In the genomic region with DNA sequence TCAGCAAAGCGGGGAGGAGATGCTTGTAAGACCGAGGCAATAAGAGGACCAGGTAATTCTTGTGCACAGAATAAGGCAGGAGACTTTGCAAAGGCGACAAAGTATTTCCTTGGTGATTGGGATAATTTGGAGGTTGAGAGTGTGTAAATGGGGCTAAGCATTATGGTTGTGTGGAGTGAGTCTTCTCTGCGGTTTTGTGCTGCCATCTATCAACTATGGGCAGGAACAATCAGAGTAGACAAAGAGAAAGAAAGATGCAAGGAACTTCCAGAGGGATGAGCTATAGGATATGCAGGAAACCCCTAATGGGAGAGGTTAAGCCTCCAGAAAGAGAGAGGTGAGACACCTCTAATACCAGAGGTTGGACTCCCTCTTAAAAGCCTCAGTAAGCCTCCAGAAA, we compare ENCODE assay signal across 29 cellular contexts.
DNase-seq lines count a peak whose midpoint lies in the region; ATAC-seq and TF ChIP-seq lines count a peak whose summit lies in the region.
"Had no signal": no experiment of that assay in that cellular context is flagged by ENCODE, and none has a peak within 500 bp of the region (broad histone marks: within the 10 kb centered on the region; RNA-seq: fewer than 3 reads in every experiment).

No MANE protein-coding gene starts in this region.

- H3K9me3 ChIP-seq in A673 (ENCODE audit: low read depth, low read length, poor library complexity, severe bottlenecking) (no peaks in the 10 kb centered on the region), PC-3 (ENCODE audit: low read length) (no peaks in the 10 kb centered on the region)
- H3K9me3 ChIP-seq: ascending aorta, BLaER1, psoas muscle, tibial nerve had no signal

- no peak overlapping the region for H2AFZ ChIP-seq in PC-3 (ENCODE audit: low read length)

- intact Hi-C loops in A673 (cut with micrococcal nuclease; ENCODE audit: unreplicated experiment) = loop anchor here (10.0 kb wide), 2 partner anchors 285 to 355 kb away; no protein-coding TSS in a partner anchor
- intact Hi-C loops in PC-3 (cut with micrococcal nuclease) = no loop called here

- H4K20me1 ChIP-seq in PC-3 (ENCODE audit: low read length) = no peaks in the 10 kb centered on the region
- H4K20me1 ChIP-seq: BLaER1 had no signal

- no peak overlapping the region for H3K4me3 Mint-ChIP-seq in activated naive CD8-positive, alpha-beta T cell treated with anti-CD3 and anti-CD28 coated beads, Interleukin-2, amount 50 U/mL, for 24 hours
- H3K4me3 Mint-ChIP-seq: activated naive CD8-positive, alpha-beta T cell treated with anti-CD3 and anti-CD28 coated beads, Interleukin-2, amount 10 ng/mL, durations not matched to agents 7 days and 5 days; naive thymus-derived CD8-positive, alpha-beta T cell had no signal

- H3K36me3 ChIP-seq in A673 (ENCODE audit: insufficient read depth, low read length, poor library complexity, severe bottlenecking) (no peaks in the 10 kb centered on the region), PC-3 (ENCODE audit: low read depth, low read length) (no peaks in the 10 kb centered on the region)
- H3K36me3 ChIP-seq: ascending aorta, BLaER1, tibial nerve had no signal

- H3K27ac ChIP-seq in A673 (ENCODE audit: low read depth, low read length, poor library complexity, severe bottlenecking) = peak overlapping the region; percentile 44
- no peak overlapping the region for H3K27ac ChIP-seq in PC-3 (ENCODE audit: low read length)
- H3K27ac ChIP-seq: ascending aorta, BLaER1, psoas muscle, tibial nerve had no signal

- POLR2A ChIA-PET in A673 (lab: Charles Lee; ENCODE audit: low non-redundant PET) = no interaction called here
- POLR2A ChIA-PET in PC-3 (lab: Charles Lee; ENCODE audit: unreplicated experiment) = no interaction called here

- CTCF ChIA-PET in A673 (lab: Charles Lee) = interaction anchor here (0.6 to 1.1 kb wide), 6 partner anchors 8 to 344 kb away, joined by 3 to 12 read pairs (median 4); partner anchors contain the start of gene DKK2
- CTCF ChIA-PET in PC-3 (lab: Charles Lee) = interaction anchor here (0.6 kb wide), 1 partner anchor 12 kb away, joined by 4 read pairs; no protein-coding TSS in a partner anchor

- no peaks in the 10 kb centered on the region for H3K9me3 Mint-ChIP-seq in activated naive CD8-positive, alpha-beta T cell treated with anti-CD3 and anti-CD28 coated beads, Interleukin-2, amount 50 U/mL, for 24 hours
- H3K9me3 Mint-ChIP-seq: activated naive CD8-positive, alpha-beta T cell treated with anti-CD3 and anti-CD28 coated beads, Interleukin-2, amount 10 ng/mL, durations not matched to agents 7 days and 5 days had no signal

- H3K27me3 ChIP-seq in A673 (replicated peaks; ENCODE audit: insufficient read depth, low read depth, low read length, poor library complexity) = no peaks in the 10 kb centered on the region
- H3K27me3 ChIP-seq in PC-3 (ENCODE audit: low read length) = no peaks in the 10 kb centered on the region
- H3K27me3 ChIP-seq: ascending aorta, BLaER1, tibial nerve had no signal

- H3K4me2 ChIP-seq in PC-3 (ENCODE audit: low read length) = 0 out of 2 replicates have a peak overlapping the region, but pooled peaks have one; percentile 6
- H3K4me2 ChIP-seq: BLaER1 had no signal

- no peaks in the 10 kb centered on the region for H3F3A ChIP-seq in PC-3 (ENCODE audit: low read length, unreplicated experiment)

- H3K9me2 ChIP-seq in PC-3 (replicated peaks; ENCODE audit: low read length) = no peaks in the 10 kb centered on the region

- H3K4me1 Mint-ChIP-seq in activated naive CD8-positive, alpha-beta T cell treated with anti-CD3 and anti-CD28 coated beads, Interleukin-2, amount 50 U/mL, for 24 hours = no peaks in the 10 kb centered on the region
- H3K4me1 Mint-ChIP-seq: activated naive CD8-positive, alpha-beta T cell treated with anti-CD3 and anti-CD28 coated beads, Interleukin-2, amount 10 ng/mL, durations not matched to agents 7 days and 5 days; naive thymus-derived CD8-positive, alpha-beta T cell had no signal

- H3K27me3 Mint-ChIP-seq in activated naive CD8-positive, alpha-beta T cell treated with anti-CD3 and anti-CD28 coated beads, Interleukin-2, amount 50 U/mL, for 24 hours = no peaks in the 10 kb centered on the region

- H3K79me2 ChIP-seq in PC-3 (ENCODE audit: low read length) = no peaks in the 10 kb centered on the region

- peak; percentile 39 for TF ChIP-seq CTCF in A673 (conservative IDR thresholded peaks at IDR 0.05; ENCODE audit: low read depth, low read length)
- no peak for TF ChIP-seq CTCF in PC-3 (conservative IDR thresholded peaks at IDR 0.05; ENCODE audit: low read depth, low read length)

- DNase-seq in A673 (ENCODE audit: low spot score) = peak; percentile 55
- peak; percentile 7 for DNase-seq in EL
- DNase-seq in PC-3 = no peak
- peak; percentile 18 for DNase-seq in fibroblast of peridontal ligament (ENCODE audit: extremely low read depth)
- no peak for DNase-seq in NOMO-1 (lab: John Stamatoyannopoulos, UW; ENCODE audit: unreplicated experiment in 2 of 2)
- DNase-seq in DMS 273 (lab: John Stamatoyannopoulos, UW; ENCODE audit: unreplicated experiment) = no peak
- no peak for DNase-seq in NCI-H1930 (lab: John Stamatoyannopoulos, UW)
- DNase-seq in activated naive CD8-positive, alpha-beta T cell treated with anti-CD3 and anti-CD28 coated beads, Interleukin-2, amount 50 U/mL, for 24 hours = no peak
- DNase-seq: activated CD4-positive, alpha-beta T cell treated with anti-CD3 and anti-CD28 coated beads, Interleukin-2, amount 50 U/mL, for 4 hours; activated gamma-delta T cell treated with Interleukin-2 at 50 U/mL for 16 hours; activated naive CD8-positive, alpha-beta T cell treated with anti-CD3 and anti-CD28 coated beads, Interleukin-2, amount 10 ng/mL, durations not matched to agents 7 days and 5 days; activated T-cell treated with anti-CD3 and anti-CD28 coated beads, Interleukin-2, amount 50 U/mL, for 48 hours; cortex of kidney; DMS153; effector memory CD4-positive, alpha-beta T cell; GDM1; GOT3; head of caudate nucleus; KBM-7; naive thymus-derived CD8-positive, alpha-beta T cell; NCI-H1417 treated with DMSO at 0.1 percent for 48 hours; nucleus accumbens; OCI-M1; psoas muscle; stimulated activated CD4-positive, alpha-beta T cell treated with anti-CD3 and anti-CD28 coated beads, Interleukin-4, amount 100 ng/mL, for 24 hours had no signal

- BruUV-seq in A673 (replicated peaks; lab: Mats Ljungman, UMichigan) (no TSS peak), PC-3 (replicated peaks; lab: Mats Ljungman, UMichigan) (no TSS peak)

- no peak overlapping the region for H3K9ac ChIP-seq in PC-3 (ENCODE audit: low read length)
- H3K9ac ChIP-seq: BLaER1 had no signal

- H3K4me1 ChIP-seq in A673 (ENCODE audit: insufficient read depth, low read length, poor library complexity, severe bottlenecking) (peaks cover 41% of the 10 kb centered on the region), PC-3 (ENCODE audit: insufficient read depth, low read length) (no peaks in the 10 kb centered on the region)
- H3K4me1 ChIP-seq: ascending aorta, BLaER1, psoas muscle, tibial nerve had no signal

- ATAC-seq in PC-3 = no peak
- ATAC-seq in activated naive CD8-positive, alpha-beta T cell treated with anti-CD3 and anti-CD28 coated beads, Interleukin-2, amount 50 U/mL, for 24 hours = no peak
- ATAC-seq: activated CD4-positive, CD25-positive, alpha-beta regulatory T cell treated with anti-CD3 and anti-CD28 coated beads, Interleukin-2, amount 50 U/mL, for 24 hours; naive thymus-derived CD8-positive, alpha-beta T cell; psoas muscle had no signal

- H3K27ac Mint-ChIP-seq in activated naive CD8-positive, alpha-beta T cell treated with anti-CD3 and anti-CD28 coated beads, Interleukin-2, amount 50 U/mL, for 24 hours = no peak overlapping the region
- H3K27ac Mint-ChIP-seq: activated naive CD8-positive, alpha-beta T cell treated with anti-CD3 and anti-CD28 coated beads, Interleukin-2, amount 10 ng/mL, durations not matched to agents 7 days and 5 days; naive thymus-derived CD8-positive, alpha-beta T cell had no signal

- H3K4me3 ChIP-seq in A673 (ENCODE audit: low read depth, low read length, poor library complexity, severe bottlenecking) = no peak overlapping the region
- no peak overlapping the region for H3K4me3 ChIP-seq in PC-3 (ENCODE audit: low read length)
- H3K4me3 ChIP-seq: ascending aorta, BLaER1, psoas muscle, tibial nerve had no signal

- H3K36me3 Mint-ChIP-seq in activated naive CD8-positive, alpha-beta T cell treated with anti-CD3 and anti-CD28 coated beads, Interleukin-2, amount 50 U/mL, for 24 hours (ENCODE audit: low read depth) = no peaks in the 10 kb centered on the region
- H3K36me3 Mint-ChIP-seq: activated naive CD8-positive, alpha-beta T cell treated with anti-CD3 and anti-CD28 coated beads, Interleukin-2, amount 10 ng/mL, durations not matched to agents 7 days and 5 days; naive thymus-derived CD8-positive, alpha-beta T cell had no signal

Comparison
In these comparisons a context has a peak if more than half of its experiments do, and no peak if none do; other contexts are left out.
1. DNase-seq: peak in A673 (single experiment), EL (single experiment) and fibroblast of peridontal ligament (single experiment); none in PC-3 (single experiment), NOMO-1 (0 of 2), DMS 273 (single experiment), NCI-H1930 (0 of 2) and activated naive CD8-positive, alpha-beta T cell treated with anti-CD3 and anti-CD28 coated beads, Interleukin-2, amount 50 U/mL, for 24 hours (single experiment).